In the genomic region with DNA sequence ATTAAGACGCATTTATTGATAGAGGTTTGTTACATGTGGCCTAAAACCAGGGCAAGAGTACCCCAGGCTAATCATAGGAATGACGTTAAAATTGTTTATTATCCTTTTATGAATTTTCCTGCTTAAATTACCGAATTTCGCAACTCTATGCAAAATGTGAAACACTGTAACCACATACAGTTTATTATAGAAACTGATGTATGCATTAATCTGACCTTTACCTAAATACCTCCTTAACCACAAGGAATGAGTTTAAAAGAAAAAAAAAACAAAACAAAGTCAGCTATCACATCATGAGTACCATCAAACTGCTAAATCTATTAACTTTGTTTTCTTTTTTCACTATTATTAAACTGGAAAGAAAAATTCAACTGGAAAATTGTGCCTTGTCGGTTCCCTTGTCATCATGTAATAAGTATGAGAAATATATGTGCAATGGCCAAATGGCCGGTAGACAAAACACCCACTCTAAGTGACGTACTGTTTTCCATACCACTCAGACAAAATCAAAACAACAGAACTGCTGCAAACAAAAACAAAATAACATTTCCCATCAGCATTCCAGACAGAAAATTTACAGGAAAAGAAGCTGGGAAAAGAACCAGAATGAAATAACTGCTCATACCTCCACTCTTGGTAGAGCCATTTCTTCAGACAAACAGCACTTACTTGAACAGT, we compare ENCODE assay signal across 14 cellular contexts.
A peak's percentile ranks its signal among the peaks of the same experiment; 100 is the strongest.
DNase-seq lines count a peak whose midpoint lies in the region; ATAC-seq and TF ChIP-seq lines count a peak whose summit lies in the region.
"Had no signal": no experiment of that assay in that cellular context is flagged by ENCODE, and none has a peak within 500 bp of the region (broad histone marks: within the 10 kb centered on the region; RNA-seq: fewer than 3 reads in every experiment).

No MANE protein-coding gene starts in this region.

- H3K4me1 ChIP-seq in GM23338 (ENCODE audit: insufficient read depth): peaks cover 50% of the 10 kb centered on the region
- H3K4me1 ChIP-seq in hepatocyte (ENCODE audit: insufficient read depth): peaks cover 53% of the 10 kb centered on the region

- no peaks in the 10 kb centered on the region for H3K36me3 Mint-ChIP-seq in GM23338 (ENCODE audit: low read depth)
- H3K36me3 Mint-ChIP-seq in stimulated activated naive B cell treated with anti-CD40 and anti-IgM and Interleukin-4, amounts not matched to agents 10 μg/mL and 1 μg/mL and 100 μg/mL, for 72 hours: peaks cover 26 to 54% of the 10 kb centered on the region in 2 donors

- no peak for DNase-seq in GM23338 (ENCODE audit: low spot score)
- DNase-seq in astrocyte of the hippocampus (ENCODE audit: low read depth, low spot score): peak; percentile 74
- DNase-seq in hepatocyte (ENCODE audit: low spot score): no peak
- DNase-seq in stimulated activated naive B cell treated with anti-CD40 and anti-IgM and Interleukin-4, amounts not matched to agents 10 μg/mL and 1 μg/mL and 100 μg/mL, for 72 hours: no peak
- DNase-seq in NCI-H2171 (lab: John Stamatoyannopoulos, UW): no peak
- DNase-seq in activated CD8-positive, alpha-beta memory T cell treated with anti-CD3 and anti-CD28 coated beads for 24 hours: no peak
- DNase-seq: DND-41; effector CD4-positive, alpha-beta T cell; KG1; Peyer's patch had no signal

- H3K9me3 ChIP-seq in hepatocyte (ENCODE audit: low read depth): no peaks in the 10 kb centered on the region
- H3K9me3 ChIP-seq: Peyer's patch had no signal

- no peak overlapping the region for H3K4me3 Mint-ChIP-seq in GM23338
- H3K4me3 Mint-ChIP-seq in stimulated activated naive B cell treated with anti-CD40 and anti-IgM and Interleukin-4, amounts not matched to agents 10 μg/mL and 1 μg/mL and 100 μg/mL, for 72 hours: peak overlapping the region in 1 of 2 donors; percentile 55
- H3K4me3 Mint-ChIP-seq: activated T-helper 17 cell treated with anti-CD3 and anti-CD28 coated beads, Interleukin-2, amount 50 U/mL, for 72 hours; stimulated activated naive CD8-positive, alpha-beta T cell treated with anti-CD3 and anti-CD28 coated beads, Interleukin-15, Interleukin-2, amounts not matched to agents 100 ng/mL and 50 ng/mL, for 24 hours had no signal

- H3K4me1 Mint-ChIP-seq in GM23338: peaks cover 66% of the 10 kb centered on the region
- peaks cover 20 to 40% of the 10 kb centered on the region in 2 donors for H3K4me1 Mint-ChIP-seq in stimulated activated naive B cell treated with anti-CD40 and anti-IgM and Interleukin-4, amounts not matched to agents 10 μg/mL and 1 μg/mL and 100 μg/mL, for 72 hours

- H3K27ac ChIP-seq in GM23338 (ENCODE audit: low read depth): peak overlapping the region; percentile 8; the same call in 1 of the 2 replicates
- peak overlapping the region; percentile 80 for H3K27ac ChIP-seq in hepatocyte

- H3K27ac Mint-ChIP-seq in GM23338: peak overlapping the region; percentile 36; the same call in 1 of the 2 replicates
- peak overlapping the region; percentile 80 for H3K27ac Mint-ChIP-seq in stimulated activated naive B cell treated with anti-CD40 and anti-IgM and Interleukin-4, amounts not matched to agents 10 μg/mL and 1 μg/mL and 100 μg/mL, for 72 hours
- H3K27ac Mint-ChIP-seq: activated T-helper 17 cell treated with anti-CD3 and anti-CD28 coated beads, Interleukin-2, amount 50 U/mL, for 72 hours; stimulated activated naive CD8-positive, alpha-beta T cell treated with anti-CD3 and anti-CD28 coated beads, Interleukin-15, Interleukin-2, amounts not matched to agents 100 ng/mL and 50 ng/mL, for 24 hours had no signal

- H3K4me3 ChIP-seq in GM23338 (no peak overlapping the region), hepatocyte (no peak overlapping the region)
- H3K4me3 ChIP-seq: Peyer's patch had no signal

- H3K9me2 ChIP-seq in GM23338 (ENCODE audit: insufficient read depth) (no peaks in the 10 kb centered on the region), hepatocyte (replicated peaks; ENCODE audit: insufficient read depth) (no peaks in the 10 kb centered on the region)

- H3K79me2 ChIP-seq in GM23338 (replicated peaks; ENCODE audit: insufficient read depth) (no peaks in the 10 kb centered on the region; the same call in 1 of the 2 replicates), hepatocyte (peaks cover 44% of the 10 kb centered on the region)

- H3K27me3 Mint-ChIP-seq in GM23338 (ENCODE audit: insufficient read depth, low read depth, poor library complexity): no peaks in the 10 kb centered on the region
- no peaks in the 10 kb centered on the region for H3K27me3 Mint-ChIP-seq in stimulated activated naive B cell treated with anti-CD40 and anti-IgM and Interleukin-4, amounts not matched to agents 10 μg/mL and 1 μg/mL and 100 μg/mL, for 72 hours
- H3K27me3 Mint-ChIP-seq: activated T-helper 17 cell treated with anti-CD3 and anti-CD28 coated beads, Interleukin-2, amount 50 U/mL, for 72 hours; stimulated activated naive CD8-positive, alpha-beta T cell treated with anti-CD3 and anti-CD28 coated beads, Interleukin-15, Interleukin-2, amounts not matched to agents 100 ng/mL and 50 ng/mL, for 24 hours had no signal

- ATAC-seq in GM23338 (no peak), GM18517 (IDR thresholded peaks at IDR 0.05; ENCODE audit: unreplicated experiment) (no peak), GM21723 (IDR thresholded peaks at IDR 0.05; ENCODE audit: unreplicated experiment) (no peak)
- ATAC-seq in stimulated activated naive B cell treated with anti-CD40 and anti-IgM and Interleukin-4, amounts not matched to agents 10 μg/mL and 1 μg/mL and 100 μg/mL, for 72 hours (replicated peaks): no peak
- ATAC-seq: activated T-helper 17 cell treated with anti-CD3 and anti-CD28 coated beads, Interleukin-2, amount 50 U/mL, for 72 hours had no signal

- 77% methylated on average over 7 of the region's 7 CpGs for WGBS in hepatocyte (ENCODE audit: low lambda C conversion rate, missing lambda C conversion rate)

- no peak overlapping the region for H2AFZ ChIP-seq in GM23338
- no peak overlapping the region for H2AFZ ChIP-seq in hepatocyte

- H3K9me3 Mint-ChIP-seq in GM23338: no peaks in the 10 kb centered on the region
- H3K9me3 Mint-ChIP-seq in stimulated activated naive B cell treated with anti-CD40 and anti-IgM and Interleukin-4, amounts not matched to agents 10 μg/mL and 1 μg/mL and 100 μg/mL, for 72 hours: peaks cover 4 to 6% of the 10 kb centered on the region in 2 donors
- H3K9me3 Mint-ChIP-seq: activated T-helper 17 cell treated with anti-CD3 and anti-CD28 coated beads, Interleukin-2, amount 50 U/mL, for 72 hours had no signal

- no peaks in the 10 kb centered on the region for H3F3A ChIP-seq in GM23338 (replicated peaks; ENCODE audit: low read depth)

- H4K20me1 ChIP-seq in GM23338 (replicated peaks; ENCODE audit: insufficient read depth) (no peaks in the 10 kb centered on the region), hepatocyte (ENCODE audit: insufficient read depth, poor library complexity, severe bottlenecking) (no peaks in the 10 kb centered on the region)

- TF ChIP-seq CTCF in GM23338 (conservative IDR thresholded peaks at IDR 0.05; ENCODE audit: low read depth in 2 of 2) (no peak), hepatocyte (IDR thresholded peaks at IDR 0.05; ENCODE audit: poor library complexity) (no peak)

- H3K36me3 ChIP-seq in GM23338 (ENCODE audit: insufficient read depth): no peaks in the 10 kb centered on the region
- no peaks in the 10 kb centered on the region for H3K36me3 ChIP-seq in hepatocyte (replicated peaks; ENCODE audit: insufficient read depth, low read depth)
- H3K36me3 ChIP-seq: Peyer's patch had no signal

- H3K27me3 ChIP-seq in GM23338 (ENCODE audit: insufficient read depth) (no peaks in the 10 kb centered on the region), hepatocyte (no peaks in the 10 kb centered on the region)
- H3K27me3 ChIP-seq: Peyer's patch had no signal

- H3K4me2 ChIP-seq in GM23338: no peak overlapping the region
- H3K4me2 ChIP-seq in hepatocyte: peak overlapping the region; percentile 69

TF ChIP-seq in GM23338, 12 proteins besides CTCF, POLR2A, EP300 and RAD21 (continues in another document):
- no peak for TF ChIP-seq EZH2 (IDR thresholded peaks at IDR 0.05; ENCODE audit: low read depth, unreplicated experiment)
- no peak for TF ChIP-seq POLR2AphosphoS5 (IDR thresholded peaks at IDR 0.05; ENCODE audit: low read depth)
- no peak for TF ChIP-seq CREB1 (CRISPR knock-in tag; IDR thresholded peaks at IDR 0.05; ENCODE audit: low read depth)
- no peak for TF ChIP-seq JUNB (IDR thresholded peaks at IDR 0.05; ENCODE audit: unreplicated experiment)
- no peak for TF ChIP-seq NANOG (IDR thresholded peaks at IDR 0.05; ENCODE audit: borderline replicate concordance)
- TF ChIP-seq, protein P1, sequence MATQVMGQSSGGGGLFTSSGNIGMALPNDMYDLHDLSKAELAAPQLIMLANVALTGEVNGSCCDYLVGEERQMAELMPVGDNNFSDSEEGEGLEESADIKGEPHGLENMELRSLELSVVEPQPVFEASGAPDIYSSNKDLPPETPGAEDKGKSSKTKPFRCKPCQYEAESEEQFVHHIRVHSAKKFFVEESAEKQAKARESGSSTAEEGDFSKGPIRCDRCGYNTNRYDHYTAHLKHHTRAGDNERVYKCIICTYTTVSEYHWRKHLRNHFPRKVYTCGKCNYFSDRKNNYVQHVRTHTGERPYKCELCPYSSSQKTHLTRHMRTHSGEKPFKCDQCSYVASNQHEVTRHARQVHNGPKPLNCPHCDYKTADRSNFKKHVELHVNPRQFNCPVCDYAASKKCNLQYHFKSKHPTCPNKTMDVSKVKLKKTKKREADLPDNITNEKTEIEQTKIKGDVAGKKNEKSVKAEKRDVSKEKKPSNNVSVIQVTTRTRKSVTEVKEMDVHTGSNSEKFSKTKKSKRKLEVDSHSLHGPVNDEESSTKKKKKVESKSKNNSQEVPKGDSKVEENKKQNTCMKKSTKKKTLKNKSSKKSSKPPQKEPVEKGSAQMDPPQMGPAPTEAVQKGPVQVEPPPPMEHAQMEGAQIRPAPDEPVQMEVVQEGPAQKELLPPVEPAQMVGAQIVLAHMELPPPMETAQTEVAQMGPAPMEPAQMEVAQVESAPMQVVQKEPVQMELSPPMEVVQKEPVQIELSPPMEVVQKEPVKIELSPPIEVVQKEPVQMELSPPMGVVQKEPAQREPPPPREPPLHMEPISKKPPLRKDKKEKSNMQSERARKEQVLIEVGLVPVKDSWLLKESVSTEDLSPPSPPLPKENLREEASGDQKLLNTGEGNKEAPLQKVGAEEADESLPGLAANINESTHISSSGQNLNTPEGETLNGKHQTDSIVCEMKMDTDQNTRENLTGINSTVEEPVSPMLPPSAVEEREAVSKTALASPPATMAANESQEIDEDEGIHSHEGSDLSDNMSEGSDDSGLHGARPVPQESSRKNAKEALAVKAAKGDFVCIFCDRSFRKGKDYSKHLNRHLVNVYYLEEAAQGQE (IDR thresholded peaks at IDR 0.05; ENCODE audit: unreplicated experiment): no peak
- TF ChIP-seq STAT1 (IDR thresholded peaks at IDR 0.05; ENCODE audit: unreplicated experiment): no peak
